22 cellular contexts compared by ENCODE assay signal in the genomic region with DNA sequence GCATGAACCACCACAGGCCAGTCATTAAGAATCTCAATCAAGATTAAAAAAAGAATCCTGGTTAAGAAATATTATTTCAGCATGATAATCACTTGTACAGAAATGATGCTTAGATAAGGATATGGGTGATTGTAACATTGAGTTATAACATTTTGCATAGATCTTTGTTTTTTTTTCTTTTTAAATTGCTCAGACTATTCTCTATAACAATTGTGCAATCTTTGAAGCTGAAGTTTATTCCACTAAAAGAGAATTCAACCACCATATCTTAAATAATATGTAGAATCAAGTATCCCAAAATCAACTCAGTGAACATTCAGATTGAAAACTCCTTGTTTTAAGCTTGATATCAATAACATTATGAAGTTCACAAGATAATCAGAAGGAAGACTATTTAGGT. TPM values are rescaled to one million over a fixed set of nuclear protein-coding genes. Genes with fewer than 3 reads are reported as not detected.
DNase-seq lines count a peak whose midpoint lies in the region; ATAC-seq and TF ChIP-seq lines count a peak whose summit lies in the region.
"Had no signal": no experiment of that assay in that cellular context is flagged by ENCODE, and none has a peak within 500 bp of the region (broad histone marks: within the 10 kb centered on the region; RNA-seq: fewer than 3 reads in every experiment).

No MANE protein-coding gene starts in this region.

- H3K9ac ChIP-seq in parathyroid adenoma, result no peak overlapping the region
- H3K9ac ChIP-seq: BLaER1 had no signal

- H3K27me3 ChIP-seq in parathyroid adenoma (ENCODE audit: control insufficient read depth, insufficient read depth, low read length), result no peaks in the 10 kb centered on the region
- H3K27me3 ChIP-seq: BE2C, BLaER1 had no signal

- no peak for TF ChIP-seq CTCF in 22Rv1 (IDR thresholded peaks at IDR 0.05)
- TF ChIP-seq CTCF in VCaP (conservative IDR thresholded peaks at IDR 0.05), result no peak
- no peak for TF ChIP-seq CTCF in parathyroid adenoma (IDR thresholded peaks at IDR 0.05)
- TF ChIP-seq CTCF in lower leg skin (IDR thresholded peaks at IDR 0.05), result no peak

- H2AFZ ChIP-seq in parathyroid adenoma, result no peak overlapping the region

- intact Hi-C loops in left cardiac atrium (cut with DNase I), result no loop called here
- intact Hi-C loops in lower leg skin (cut with DNase I; ENCODE audit: low total_unique reads), result no loop called here

- H3K4me3 ChIP-seq in parathyroid adenoma (ENCODE audit: low read depth, low read length) (no peak overlapping the region), lower leg skin (ENCODE audit: low read depth, poor library complexity, severe bottlenecking) (no peak overlapping the region)
- H3K4me3 ChIP-seq: BLaER1, GM12878 had no signal

- H3K27ac ChIP-seq in 22Rv1 (peak overlapping the region; percentile 91), VCaP (peak overlapping the region; percentile 86), parathyroid adenoma (peak overlapping the region; percentile 69)
- H3K27ac ChIP-seq: BLaER1 had no signal

- H3K9me3 ChIP-seq in parathyroid adenoma (ENCODE audit: control insufficient read depth, low read length), result no peaks in the 10 kb centered on the region
- H3K9me3 ChIP-seq: BE2C, BLaER1 had no signal

- no peak for ATAC-seq in left cardiac atrium
- ATAC-seq: GM12878 had no signal

- no peak for TF ChIP-seq POLR2A in lower leg skin (IDR thresholded peaks at IDR 0.05)

- H3K79me2 ChIP-seq in parathyroid adenoma, result no peaks in the 10 kb centered on the region

- no peaks in the 10 kb centered on the region for H3K36me3 ChIP-seq in parathyroid adenoma (ENCODE audit: control insufficient read depth, insufficient read depth, low read length)
- H3K36me3 ChIP-seq: BE2C, BLaER1 had no signal

- DNase-seq in left cardiac atrium (no peak), lower leg skin (ENCODE audit: low spot score in 2 of 2) (no peak)
- DNase-seq: 8988T; ACHN; C1 segment of cervical spinal cord; CD4-positive, alpha-beta memory T cell; CD4-positive, CD25-positive, alpha-beta regulatory T cell; CD8-positive, alpha-beta memory T cell; DMS 273 treated with DMSO at 0.1 percent for 48 hours; DMS53; DND-41; EL; GDM1 had no signal

- H3K4me1 ChIP-seq in parathyroid adenoma, result peaks cover 17% of the 10 kb centered on the region
- H3K4me1 ChIP-seq: BLaER1 had no signal

- no peak overlapping the region for H3K4me2 ChIP-seq in parathyroid adenoma (ENCODE audit: low read length)
- H3K4me2 ChIP-seq: BLaER1 had no signal

RNA-seq across cellular contexts. Expression of gene SMIM28, which starts 0.7 kb away (rescaled TPM):
- total RNA-seq in left cardiac atrium, result not detected
- total RNA-seq in lower leg skin, result not detected
- total RNA-seq: A673; CD4-positive, alpha-beta memory T cell; CD4-positive, CD25-positive, alpha-beta regulatory T cell; CD8-positive, alpha-beta memory T cell; Daoy; G401; GM12878 had no signal

RNA-seq across cellular contexts. Expression of gene HEBP2, which starts 27.0 kb away (rescaled TPM):
- 100 to 1,000 TPM in 1 of 2 donors, 10 to 100 TPM in 1; 84.9 to 111 TPM for total RNA-seq in left cardiac atrium
- total RNA-seq in lower leg skin, result 100 to 1,000 TPM; 141 to 195 (median 162) TPM
